In the genomic region with DNA sequence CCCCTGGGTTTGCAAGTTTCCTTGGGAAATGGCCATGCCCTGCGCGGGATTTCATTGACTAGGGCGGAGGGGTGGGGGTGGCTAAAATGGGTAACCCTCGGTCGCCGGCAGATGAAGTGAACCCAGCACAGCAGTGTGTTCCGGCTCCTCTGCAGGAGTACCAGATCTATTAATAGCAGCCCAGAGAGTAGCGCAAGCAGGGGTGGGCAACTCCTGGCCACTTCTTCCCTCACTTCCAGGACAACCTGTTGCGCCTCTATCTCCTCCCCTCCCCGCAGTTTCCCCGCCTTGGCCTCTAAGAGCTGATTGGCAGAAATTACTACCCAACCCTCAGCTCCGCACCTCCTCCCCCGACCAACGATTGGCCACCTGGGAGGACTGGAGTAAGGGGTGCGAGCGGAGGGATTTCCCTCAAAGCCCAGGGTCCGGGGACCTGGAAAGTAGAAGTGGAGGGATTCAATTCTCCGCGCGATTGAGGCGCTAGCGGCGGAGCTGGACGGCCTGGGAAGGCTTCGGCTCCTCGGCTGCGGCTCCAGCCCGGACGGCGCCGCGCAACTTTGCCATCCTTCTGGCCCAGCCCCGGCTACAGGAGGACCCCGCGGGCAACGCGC, we compare ENCODE assay signal across 8 cellular contexts. TPM values are rescaled to one million over a fixed set of nuclear protein-coding genes. Genes with fewer than 3 reads are reported as not detected.
DNase-seq lines count a peak whose midpoint lies in the region; ATAC-seq and TF ChIP-seq lines count a peak whose summit lies in the region.

A gene with protein sequence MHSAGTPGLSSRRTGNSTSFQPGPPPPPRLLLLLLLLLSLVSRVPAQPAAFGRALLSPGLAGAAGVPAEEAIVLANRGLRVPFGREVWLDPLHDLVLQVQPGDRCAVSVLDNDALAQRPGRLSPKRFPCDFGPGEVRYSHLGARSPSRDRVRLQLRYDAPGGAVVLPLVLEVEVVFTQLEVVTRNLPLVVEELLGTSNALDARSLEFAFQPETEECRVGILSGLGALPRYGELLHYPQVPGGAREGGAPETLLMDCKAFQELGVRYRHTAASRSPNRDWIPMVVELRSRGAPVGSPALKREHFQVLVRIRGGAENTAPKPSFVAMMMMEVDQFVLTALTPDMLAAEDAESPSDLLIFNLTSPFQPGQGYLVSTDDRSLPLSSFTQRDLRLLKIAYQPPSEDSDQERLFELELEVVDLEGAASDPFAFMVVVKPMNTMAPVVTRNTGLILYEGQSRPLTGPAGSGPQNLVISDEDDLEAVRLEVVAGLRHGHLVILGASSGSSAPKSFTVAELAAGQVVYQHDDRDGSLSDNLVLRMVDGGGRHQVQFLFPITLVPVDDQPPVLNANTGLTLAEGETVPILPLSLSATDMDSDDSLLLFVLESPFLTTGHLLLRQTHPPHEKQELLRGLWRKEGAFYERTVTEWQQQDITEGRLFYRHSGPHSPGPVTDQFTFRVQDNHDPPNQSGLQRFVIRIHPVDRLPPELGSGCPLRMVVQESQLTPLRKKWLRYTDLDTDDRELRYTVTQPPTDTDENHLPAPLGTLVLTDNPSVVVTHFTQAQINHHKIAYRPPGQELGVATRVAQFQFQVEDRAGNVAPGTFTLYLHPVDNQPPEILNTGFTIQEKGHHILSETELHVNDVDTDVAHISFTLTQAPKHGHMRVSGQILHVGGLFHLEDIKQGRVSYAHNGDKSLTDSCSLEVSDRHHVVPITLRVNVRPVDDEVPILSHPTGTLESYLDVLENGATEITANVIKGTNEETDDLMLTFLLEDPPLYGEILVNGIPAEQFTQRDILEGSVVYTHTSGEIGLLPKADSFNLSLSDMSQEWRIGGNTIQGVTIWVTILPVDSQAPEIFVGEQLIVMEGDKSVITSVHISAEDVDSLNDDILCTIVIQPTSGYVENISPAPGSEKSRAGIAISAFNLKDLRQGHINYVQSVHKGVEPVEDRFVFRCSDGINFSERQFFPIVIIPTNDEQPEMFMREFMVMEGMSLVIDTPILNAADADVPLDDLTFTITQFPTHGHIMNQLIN (N-terminal part only) (plus strand): TSS at position 443 of the 611 bp plus-strand sequence. CDS start 268 bp downstream, outside the sequence.

- H3K4me3 ChIP-seq in breast epithelium (peak within 1 kb of the TSS; percentile 7 to 69 (median 51)), kidney epithelial cell (ENCODE audit: low read depth, low read length) (peak within 1 kb of the TSS; percentile 53), subcutaneous abdominal adipose tissue (ENCODE audit: low read depth in 1 of 5, low read length in 5 of 5) (peak within 1 kb of the TSS; percentile 47 to 65 (median 56))

- peak; percentile 29 for DNase-seq in NCI-H2196 treated with DMSO at 0.1 percent for 48 hours (lab: John Stamatoyannopoulos, UW; ENCODE audit: unreplicated experiment)
- DNase-seq in breast epithelium (ENCODE audit: low spot score in 2 of 2) = peak in 1 of 2 donors; percentile 31
- DNase-seq in kidney epithelial cell (ENCODE audit: low read depth) = peak; percentile 54
- no peak for DNase-seq in cerebellar nuclear complex (lab: John Stamatoyannopoulos, UW)

- no peak within 1 kb of the TSS for H3K9ac ChIP-seq in subcutaneous abdominal adipose tissue (ENCODE audit: low read length in 5 of 5)

- intact Hi-C loops in breast epithelium (cut with DNase I; ENCODE audit: low total_unique reads) = no loop called here

- H3K36me3 ChIP-seq in breast epithelium (no peaks in the 10 kb centered on the region), kidney epithelial cell (ENCODE audit: control insufficient read depth, insufficient read depth, low read length) (no peaks in the 10 kb centered on the region), subcutaneous abdominal adipose tissue (ENCODE audit: control insufficient read depth in 5 of 5, insufficient read depth in 5 of 5, low read length in 5 of 5) (no peaks in the 10 kb centered on the region)

- no peak for TF ChIP-seq POLR2A in GM18505 (IDR thresholded peaks at IDR 0.05; ENCODE audit: borderline replicate concordance, extremely low read depth, insufficient read depth, insufficient read length)
- TF ChIP-seq POLR2A in breast epithelium (IDR thresholded peaks at IDR 0.05) = no peak

- no peak within 1 kb of the TSS for H3K27ac ChIP-seq in breast epithelium
- no peak within 1 kb of the TSS for H3K27ac ChIP-seq in subcutaneous abdominal adipose tissue (ENCODE audit: low read depth, low read length)

- peak; percentile 43 for ATAC-seq in GM18505 (IDR thresholded peaks at IDR 0.05; ENCODE audit: unreplicated experiment)
- ATAC-seq in HG03280 (IDR thresholded peaks at IDR 0.05; ENCODE audit: unreplicated experiment) = no peak
- no peak for ATAC-seq in GM21360 (IDR thresholded peaks at IDR 0.05; ENCODE audit: unreplicated experiment)

- H3K4me1 ChIP-seq in breast epithelium = peaks cover 0 to 7% of the 10 kb centered on the region in 2 donors
- H3K4me1 ChIP-seq in subcutaneous abdominal adipose tissue (ENCODE audit: control insufficient read depth in 5 of 5, insufficient read depth in 5 of 5, low read length in 5 of 5) = peaks cover 0 to 23% (median 19%) of the 10 kb centered on the region in 5 donors

- TF ChIP-seq CTCF in breast epithelium (IDR thresholded peaks at IDR 0.05) (no peak), kidney epithelial cell (IDR thresholded peaks at IDR 0.05; ENCODE audit: insufficient read depth, low read length, poor library complexity, severe bottlenecking) (no peak)

- H3K9me3 ChIP-seq in breast epithelium = no peaks in the 10 kb centered on the region
- no peaks in the 10 kb centered on the region for H3K9me3 ChIP-seq in subcutaneous abdominal adipose tissue (ENCODE audit: control insufficient read depth in 5 of 5, low read length in 5 of 5)

- H3K27me3 ChIP-seq in breast epithelium (peaks cover 0 to 15% of the 10 kb centered on the region in 2 donors), kidney epithelial cell (ENCODE audit: control insufficient read depth, insufficient read depth, low read length) (peaks cover 6% of the 10 kb centered on the region), subcutaneous abdominal adipose tissue (ENCODE audit: control insufficient read depth in 5 of 5, insufficient read depth in 4 of 5, low read length in 5 of 5) (peaks cover 11 to 37% (median 21%) of the 10 kb centered on the region in 5 donors)

RNA-seq across cellular contexts. Expression of the gene that starts here (rescaled TPM):
- total RNA-seq in breast epithelium (under 1 TPM; 0.33 to 0.96 (median 0.59) TPM), kidney epithelial cell (0.75 and 1.0 TPM in 2 replicates)

Comparison
In these comparisons a context has a peak if more than half of its experiments do, and no peak if none do; other contexts are left out.
1. DNase-seq: peak in NCI-H2196 treated with DMSO at 0.1 percent for 48 hours (single experiment) and kidney epithelial cell (single experiment); none in cerebellar nuclear complex (0 of 2).
2. Peak in every context shown above with its lines, with median percentiles within 50 percentile points of each other: H3K4me3 ChIP-seq.